ENCODE assay signal across 31 cellular contexts in the genomic region with DNA sequence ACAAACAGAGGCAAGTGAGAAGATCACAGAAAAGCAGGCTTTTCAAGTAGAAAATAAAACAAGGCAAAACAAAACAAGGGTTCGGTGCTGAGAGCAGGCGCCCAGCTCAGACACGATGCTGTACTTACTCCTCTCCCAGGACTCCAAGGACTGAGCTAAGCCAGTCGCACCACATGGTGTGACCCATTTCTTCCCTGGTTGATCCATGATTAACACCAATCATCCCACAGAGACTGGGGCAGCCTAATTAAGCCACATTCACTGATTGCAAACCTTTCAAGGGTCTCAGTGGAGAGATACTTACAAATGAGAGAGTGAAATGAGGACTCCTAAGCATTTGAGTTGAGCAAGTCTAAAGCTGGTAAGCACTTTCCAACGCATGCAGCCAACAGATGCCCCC.
"Had no signal": no experiment of that assay in that cellular context is flagged by ENCODE, and none has a peak within 500 bp of the region (broad histone marks: within the 10 kb centered on the region; RNA-seq: fewer than 3 reads in every experiment).

No MANE protein-coding gene starts in this region.

- H3K9me3 ChIP-seq: adrenal gland, ascending aorta, body of pancreas, breast epithelium had no signal

- H3K27ac ChIP-seq: adrenal gland, ascending aorta, body of pancreas, brain microvascular endothelial cell, breast epithelium, cardiac muscle cell had no signal

- H3K36me3 ChIP-seq: adrenal gland, ascending aorta, brain microvascular endothelial cell, breast epithelium, cardiac muscle cell had no signal

- H3K27me3 ChIP-seq: adrenal gland, ascending aorta, body of pancreas, brain microvascular endothelial cell, breast epithelium, cardiac muscle cell had no signal

- DNase-seq: activated effector memory CD4-positive, alpha-beta T cell treated with anti-CD3 and anti-CD28 coated beads, Interleukin-2, amount 50 U/mL, for 16 hours; activated effector memory CD4-positive, alpha-beta T cell treated with Interleukin-2 at 50 U/mL for 16 hours; activated gamma-delta T cell; activated gamma-delta T cell treated with Interleukin-2 at 50 U/mL for 16 hours; activated naive CD4-positive, alpha-beta T cell; activated naive CD4-positive, alpha-beta T cell treated with anti-CD3 and anti-CD28 coated beads for 36 hours; activated naive CD4-positive, alpha-beta T cell treated with anti-CD3 and anti-CD28 coated beads, Interleukin-2, amount 10 ng/mL, durations not matched to agents 7 days and 5 days; activated naive CD4-positive, alpha-beta T cell treated with anti-CD3 and anti-CD28 coated beads, Interleukin-2, amount 50 U/mL, for 16 hours; activated naive CD4-positive, alpha-beta T cell treated with Interleukin-2 at 50 U/mL for 16 hours; activated naive CD8-positive, alpha-beta T cell treated with anti-CD3 and anti-CD28 coated beads for 36 hours; activated naive CD8-positive, alpha-beta T cell treated with anti-CD3 and anti-CD28 coated beads, Interleukin-2, amount 10 ng/mL, durations not matched to agents 7 days and 5 days; activated naive CD8-positive, alpha-beta T cell treated with anti-CD3 and anti-CD28 coated beads, Interleukin-2, amount 50 U/mL, for 24 hours; activated T-cell treated with anti-CD3 and anti-CD28 coated beads, Interleukin-2, amount 50 U/mL, for 24 hours; activated T-cell treated with anti-CD3 and anti-CD28 coated beads, Interleukin-2, amount 50 U/mL, for 4 hours; activated T-cell treated with anti-CD3 and anti-CD28 coated beads, Interleukin-2, amount 50 U/mL, for 48 hours; activated T-cell treated with anti-CD3 and anti-CD28 coated beads, Interleukin-2, amount 50 U/mL, for 72 hours; adrenal gland; amniotic stem cell; amygdala; anterior cingulate cortex; aorta; body of pancreas; brain microvascular endothelial cell; caudate nucleus; central memory CD4-positive, alpha-beta T cell; cerebellar nuclear complex had no signal

- H3K4me1 ChIP-seq: adrenal gland, ascending aorta, body of pancreas, breast epithelium had no signal

- H3K4me3 ChIP-seq: adrenal gland, ascending aorta, body of pancreas, breast epithelium, cardiac muscle cell had no signal

- FAIRE-seq: astrocyte, bronchial epithelial cell had no signal
